Comparison of ENCODE assay signal across 7 cellular contexts in the genomic region with DNA sequence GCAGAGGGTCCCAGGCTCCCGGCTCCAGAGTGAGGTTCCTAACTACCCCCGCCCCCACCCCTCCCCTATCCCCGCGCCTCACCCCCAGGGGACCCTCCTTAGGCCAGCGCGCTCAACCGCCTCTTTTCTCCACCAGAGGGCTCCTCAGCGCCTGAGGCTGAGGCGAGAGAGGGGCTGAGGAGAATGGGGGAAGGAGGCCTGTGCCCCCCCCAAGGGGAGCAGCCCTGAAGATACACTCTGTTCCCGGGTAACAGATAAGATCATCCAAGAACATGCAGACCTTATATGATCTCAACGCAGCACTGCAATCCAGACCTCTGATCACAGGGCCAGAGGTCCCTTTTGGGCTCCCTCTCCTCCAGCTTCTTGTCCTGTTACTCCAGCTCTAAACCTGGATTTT. TPM values are rescaled to one million over a fixed set of nuclear protein-coding genes. Genes with fewer than 3 reads are reported as not detected.
DNase-seq lines count a peak whose midpoint lies in the region; ATAC-seq and TF ChIP-seq lines count a peak whose summit lies in the region.

No MANE protein-coding gene starts in this region.

- H3K36me3 Mint-ChIP-seq in T-cell (peaks cover 33% of the 10 kb centered on the region), mesothelial cell of epicardium (peaks cover 23% of the 10 kb centered on the region)

- H3K9me3 Mint-ChIP-seq in T-cell = no peaks in the 10 kb centered on the region
- no peaks in the 10 kb centered on the region for H3K9me3 Mint-ChIP-seq in mesothelial cell of epicardium

- POLR2A ChIA-PET in T-cell (lab: Charles Lee) = no interaction called here

- H3K36me3 ChIP-seq in upper lobe of right lung = no peaks in the 10 kb centered on the region

- DNase-seq in GM19240 (ENCODE audit: insufficient read length, low spot score) = peak; percentile 29
- DNase-seq in T-cell = peak in 21 of 34 experiments; percentile 11 to 48 (median 34)
- peak in 1 of 2 donors; percentile 25 for DNase-seq in cardiac fibroblast (ENCODE audit: low read depth in 2 of 2)
- no peak for DNase-seq in mesothelial cell of epicardium (ENCODE audit: low spot score in 2 of 2, unreplicated experiment in 2 of 2)
- no peak for DNase-seq in upper lobe of right lung
- DNase-seq in ureter (ENCODE audit: low spot score) = no peak

- no peaks in the 10 kb centered on the region for H3K4me1 ChIP-seq in upper lobe of right lung

- H3K4me3 ChIP-seq in cardiac fibroblast (replicated peaks in 1 of 2; ENCODE audit: low read depth in 2 of 2, low read length in 2 of 2) (no peak overlapping the region), upper lobe of right lung (no peak overlapping the region)

- H3K4me1 Mint-ChIP-seq in T-cell = peaks cover 4 to 11% (median 10%) of the 10 kb centered on the region in 3 donors
- peaks cover 10% of the 10 kb centered on the region for H3K4me1 Mint-ChIP-seq in mesothelial cell of epicardium

- intact Hi-C loops in upper lobe of right lung (cut with DNase I) = no loop called here

- peak in 2 of 4 experiments; percentile 72 to 78 for ATAC-seq in T-cell (replicated peaks in 1 of 4)
- peak; percentile 66 for ATAC-seq in upper lobe of right lung
- no peak for ATAC-seq in HG02852 (IDR thresholded peaks at IDR 0.05; ENCODE audit: unreplicated experiment)

- no peak overlapping the region for H3K27ac ChIP-seq in upper lobe of right lung

- H3K4me3 Mint-ChIP-seq in T-cell = no peak overlapping the region
- H3K4me3 Mint-ChIP-seq in mesothelial cell of epicardium = no peak overlapping the region

- no peaks in the 10 kb centered on the region for H3K27me3 ChIP-seq in upper lobe of right lung

- H3K27me3 Mint-ChIP-seq in T-cell = no peaks in the 10 kb centered on the region
- H3K27me3 Mint-ChIP-seq in mesothelial cell of epicardium (ENCODE audit: low read depth) = no peaks in the 10 kb centered on the region

- peak overlapping the region in 1 of 2 donors; percentile 68 for H3K27ac Mint-ChIP-seq in T-cell
- H3K27ac Mint-ChIP-seq in mesothelial cell of epicardium = no peak overlapping the region

- no peaks in the 10 kb centered on the region for H3K9me3 ChIP-seq in upper lobe of right lung

- CTCF ChIA-PET in T-cell (lab: Charles Lee) = interaction anchor here (0.5 to 8.2 kb wide), 5 partner anchors 107 to 499 kb away, joined by 3 to 51 read pairs (median 4); no protein-coding TSS in a partner anchor

- TF ChIP-seq CTCF in cardiac fibroblast (IDR thresholded peaks at IDR 0.05; ENCODE audit: low read depth, low read length) = peak; percentile 59
- peak; percentile 48 for TF ChIP-seq CTCF in mesothelial cell of epicardium (IDR thresholded peaks at IDR 0.05; ENCODE audit: unreplicated experiment)
- peak; percentile 57 for TF ChIP-seq CTCF in upper lobe of right lung (IDR thresholded peaks at IDR 0.05)

RNA-seq across cellular contexts. Expression of a gene that starts 43.3 kb away (rescaled TPM):
- total RNA-seq in T-cell (10 to 100 TPM; 17.6 to 23.6 (median 20.5) TPM), mesothelial cell of epicardium (23.2 to 24.4 TPM (median 23.9 TPM) in 3 replicates), upper lobe of right lung (24.8 TPM), ureter (39.0 TPM)

Comparison
In these comparisons a context has a peak if more than half of its experiments do, and no peak if none do; other contexts are left out.
1. DNase-seq: peak in GM19240 (single experiment) and T-cell (21 of 34); none in mesothelial cell of epicardium (0 of 2), upper lobe of right lung (single experiment) and ureter (single experiment).
2. Peak in every context shown above with its lines, with median percentiles within 50 percentile points of each other: CTCF ChIP-seq.